In the genomic region with DNA sequence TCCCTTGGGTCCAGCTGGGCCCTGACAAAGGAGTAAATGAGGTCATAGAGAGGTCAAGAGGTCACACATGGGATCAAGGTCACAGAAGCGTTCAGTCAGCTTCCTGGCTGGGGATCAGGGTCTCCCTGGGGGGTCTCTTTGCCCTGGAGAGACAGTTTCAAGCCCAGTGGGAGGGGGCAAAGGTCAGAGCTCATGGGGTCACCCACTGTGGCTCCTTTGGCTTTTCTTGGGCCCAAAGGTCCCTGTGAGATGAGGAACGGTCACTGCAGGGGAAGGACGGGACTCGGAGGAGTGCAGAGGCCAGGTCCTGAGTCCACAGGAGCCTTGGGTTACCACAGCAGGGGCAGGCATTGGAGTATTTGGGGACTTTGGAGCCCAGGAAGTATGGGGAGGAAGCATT, we compare ENCODE assay signal across 20 cellular contexts. TPM values are rescaled to one million over a fixed set of nuclear protein-coding genes. Genes with fewer than 3 reads are reported as not detected.
A peak's percentile ranks its signal among the peaks of the same experiment; 100 is the strongest.
DNase-seq lines count a peak whose midpoint lies in the region; ATAC-seq, FAIRE-seq and TF ChIP-seq lines count a peak whose summit lies in the region.
"Had no signal": no experiment of that assay in that cellular context is flagged by ENCODE, and none has a peak within 500 bp of the region (broad histone marks: within the 10 kb centered on the region; RNA-seq: fewer than 3 reads in every experiment).

No MANE protein-coding gene starts in this region.

- WGBS in HepG2 (ENCODE audit: low lambda C conversion rate), result 10% methylated on average over 4 of the region's 4 CpGs
- WGBS in right lobe of liver (ENCODE audit: insufficient coverage, low coverage, low lambda C conversion rate, missing lambda C conversion rate), result 53% methylated on average over 4 of the region's 4 CpGs
- WGBS in H1 (ENCODE audit: extremely low coverage in 1 of 2, insufficient coverage in 1 of 2, insufficient read length in 1 of 2, insufficient replicate concordance in 2 of 2, low coverage in 1 of 2, low lambda C conversion rate in 2 of 2, missing lambda C conversion rate in 1 of 2), 2 experiments, result 63% methylated on average over 4 of the region's 4 CpGs; no CpG with 5 or more reads in 1 of the 2 experiments
- 63 to 73% methylated on average over 4 of the region's 4 CpGs for WGBS in sigmoid colon, 2 donors

- CTCF ChIA-PET in HepG2 (lab: Yijun Ruan, JAX; ENCODE audit: low intra/inter-chr PET ratio, low total read pairs) (no interaction called here), H1 (lab: Charles Lee; ENCODE audit: partially characterized antibody) (interaction anchor here (1.9 kb wide), 1 partner anchor 15 kb away, joined by 5 read pairs; no protein-coding TSS in a partner anchor)

- H3K27ac ChIP-seq in HepG2 (ENCODE audit: extremely low read length, insufficient read depth, low read length) (no peak overlapping the region), right lobe of liver (no peak overlapping the region), H1 (ENCODE audit: low read depth, low read length) (no peak overlapping the region), neural progenitor cell (no peak overlapping the region), sigmoid colon (no peak overlapping the region)
- H3K27ac ChIP-seq: BLaER1 treated with 17β-estradiol and CSF1 and Interleukin-3, amounts not matched to agents 10 nM and 100 nM had no signal

- peak overlapping the region; percentile 27 for H3K27ac Mint-ChIP-seq in neural progenitor cell
- H3K27ac Mint-ChIP-seq: CD8-positive, alpha-beta T cell had no signal

- H3F3A ChIP-seq in neural progenitor cell (ENCODE audit: low read depth), result no peaks in the 10 kb centered on the region

- H3K14ac ChIP-seq in H1 (ENCODE audit: insufficient read length), result no peak overlapping the region

- in situ Hi-C loops in HepG2 (cut with HindIII; ENCODE audit: extremely low pct_ligation_motif_present, low pct_unique_long_range_greater_than_20kb), result no loop called here

- TF ChIP-seq RAD21 in HepG2 (CRISPR knock-in tag; IDR thresholded peaks at IDR 0.05), result no peak
- no peak for TF ChIP-seq RAD21 in H1 (IDR thresholded peaks at IDR 0.05 in 1 of 2, conservative IDR thresholded peaks at IDR 0.05 in 1 of 2; ENCODE audit: low read depth in 2 of 2, low read length in 2 of 2)

- H3K79me1 ChIP-seq in H1 (ENCODE audit: low read depth, low read length), result no peaks in the 10 kb centered on the region

- H3K4ac ChIP-seq in H1 (replicated peaks; ENCODE audit: insufficient read length, low read depth, low read length), result no peak overlapping the region

- no peak overlapping the region for H4K5ac ChIP-seq in H1 (ENCODE audit: insufficient read length, low read depth, low read length)

- H4K91ac ChIP-seq in H1 (replicated peaks; ENCODE audit: insufficient read length, low read length), result no peak overlapping the region

- H3K18ac ChIP-seq in H1 (ENCODE audit: extremely low read depth, low read length), result no peak overlapping the region

- TF ChIP-seq CTCF in HepG2 (CRISPR knock-in tag; IDR thresholded peaks at IDR 0.05) (no peak), right lobe of liver (IDR thresholded peaks at IDR 0.05) (no peak), H1 (IDR thresholded peaks at IDR 0.05; ENCODE audit: control extremely low read depth in 1 of 3, insufficient read depth in 1 of 3, low read depth in 1 of 3, low read length in 3 of 3) (no peak), neural progenitor cell (IDR thresholded peaks at IDR 0.05) (no peak), sigmoid colon (IDR thresholded peaks at IDR 0.05) (no peak)

- DNase-seq in HepG2 (ENCODE audit: low spot score), result no peak
- DNase-seq in right lobe of liver, result no peak
- no peak for DNase-seq in H1 (ENCODE audit: low read depth in 1 of 2, low spot score in 2 of 2)
- DNase-seq in neural progenitor cell (ENCODE audit: low spot score), result no peak
- no peak for DNase-seq in sigmoid colon
- DNase-seq in NCI-H187 (lab: John Stamatoyannopoulos, UW), result no peak
- DNase-seq: 8988T; Calu3; CD8-positive, alpha-beta T cell; DMS79 treated with DMSO at 0.1 percent for 48 hours; GF-D8 had no signal

- no peak overlapping the region for H3K4me3 Mint-ChIP-seq in neural progenitor cell
- H3K4me3 Mint-ChIP-seq: CD8-positive, alpha-beta T cell; IgD-negative memory B cell had no signal

- H3K9ac ChIP-seq in HepG2 (ENCODE audit: insufficient read depth, low read depth, low read length) (no peak overlapping the region), H1 (replicated peaks in 1 of 4; ENCODE audit: extremely low read depth in 1 of 4, low read depth in 3 of 4, low read length in 3 of 4) (no peak overlapping the region), neural progenitor cell (no peak overlapping the region)
- H3K9ac ChIP-seq: BLaER1 treated with 17β-estradiol and CSF1 and Interleukin-3, amounts not matched to agents 10 nM and 100 nM had no signal

- POLR2A ChIA-PET in HepG2 (lab: Yijun Ruan, JAX) (no interaction called here), H1 (lab: Charles Lee; ENCODE audit: partially characterized antibody) (no interaction called here)

- no peaks in the 10 kb centered on the region for H3K4me1 Mint-ChIP-seq in neural progenitor cell

- no peak overlapping the region for H2BK5ac ChIP-seq in H1 (ENCODE audit: low read depth, low read length)

- no peak overlapping the region for H2AFZ ChIP-seq in HepG2 (ENCODE audit: low read length)
- H2AFZ ChIP-seq in H1 (ENCODE audit: low read length), result no peak overlapping the region
- H2AFZ ChIP-seq in neural progenitor cell (replicated peaks), result no peak overlapping the region

- H3K27me3 ChIP-seq in HepG2 (ENCODE audit: control insufficient read depth in 1 of 2, insufficient read depth in 2 of 2, low read length in 2 of 2) (peaks cover 0 to 4% of the 10 kb centered on the region in 2 experiments; a peak in 1 of 5 replicates), right lobe of liver (no peaks in the 10 kb centered on the region), H1 (replicated peaks in 1 of 4; ENCODE audit: control insufficient read depth in 3 of 4, extremely low read depth in 1 of 4, insufficient read depth in 3 of 4, low read length in 3 of 4) (no peaks in the 10 kb centered on the region), neural progenitor cell (no peaks in the 10 kb centered on the region), sigmoid colon (no peaks in the 10 kb centered on the region)
- H3K27me3 ChIP-seq: BLaER1 treated with 17β-estradiol and CSF1 and Interleukin-3, amounts not matched to agents 10 nM and 100 nM had no signal

- H2BK20ac ChIP-seq in H1 (ENCODE audit: low read length), result no peak overlapping the region

- BruUV-seq in HepG2 (replicated peaks; lab: Mats Ljungman, UMichigan), result no TSS peak

- peaks cover 7% of the 10 kb centered on the region for H3K27me3 Mint-ChIP-seq in neural progenitor cell (ENCODE audit: insufficient read depth, low read depth)
- H3K27me3 Mint-ChIP-seq: IgD-negative memory B cell had no signal

- ATAC-seq in HepG2 (no peak), right lobe of liver (no peak), GM21381 (IDR thresholded peaks at IDR 0.05; ENCODE audit: unreplicated experiment) (no peak), HG02642 (IDR thresholded peaks at IDR 0.05; ENCODE audit: poor library complexity, unreplicated experiment) (no peak)
- ATAC-seq: CD8-positive, alpha-beta T cell had no signal

- H2AK5ac ChIP-seq in H1 (ENCODE audit: low read depth, low read length), result no peak overlapping the region

- H3K4me2 ChIP-seq in HepG2 (ENCODE audit: low read depth, low read length) (no peak overlapping the region), H1 (ENCODE audit: insufficient read depth in 1 of 2, low read depth in 2 of 2, low read length in 2 of 2) (no peak overlapping the region), neural progenitor cell (no peak overlapping the region)

- H3K9me3 ChIP-seq in HepG2 (ENCODE audit: low read length) (no peaks in the 10 kb centered on the region), right lobe of liver (no peaks in the 10 kb centered on the region), H1 (ENCODE audit: insufficient read depth in 2 of 2, low read depth in 1 of 2, low read length in 1 of 2) (no peaks in the 10 kb centered on the region; a peak in 1 of 4 replicates), neural progenitor cell (ENCODE audit: low read depth) (no peaks in the 10 kb centered on the region), sigmoid colon (no peaks in the 10 kb centered on the region)
- H3K9me3 ChIP-seq: HAP-1 had no signal

- no peaks in the 10 kb centered on the region for H3K4me1 ChIP-seq in HepG2 (ENCODE audit: insufficient read depth, low read length)
- H3K4me1 ChIP-seq in right lobe of liver, result no peaks in the 10 kb centered on the region
- H3K4me1 ChIP-seq in H1 (replicated peaks in 1 of 4; ENCODE audit: control insufficient read depth in 3 of 4, insufficient read depth in 4 of 4, low read length in 3 of 4), result no peaks in the 10 kb centered on the region; a peak in 1 of 7 replicates
- no peaks in the 10 kb centered on the region for H3K4me1 ChIP-seq in neural progenitor cell
- no peaks in the 10 kb centered on the region for H3K4me1 ChIP-seq in sigmoid colon
- H3K4me1 ChIP-seq: HAP-1 had no signal

- no peak overlapping the region for H3K23ac ChIP-seq in H1 (ENCODE audit: insufficient read length)

- no peaks in the 10 kb centered on the region for H3K9me3 Mint-ChIP-seq in neural progenitor cell
- H3K9me3 Mint-ChIP-seq: CD8-positive, alpha-beta T cell; IgD-negative memory B cell had no signal

- no peak for TF ChIP-seq POLR2A in HepG2 (IDR thresholded peaks at IDR 0.05; ENCODE audit: insufficient read depth in 1 of 2, low read depth in 2 of 2, low read length in 2 of 2)
- no peak for TF ChIP-seq POLR2A in right lobe of liver (IDR thresholded peaks at IDR 0.05)
- no peak for TF ChIP-seq POLR2A in H1 (IDR thresholded peaks at IDR 0.05; ENCODE audit: control extremely low read depth in 1 of 2, low read depth in 2 of 2, low read length in 2 of 2)
- no peak for TF ChIP-seq POLR2A in sigmoid colon (IDR thresholded peaks at IDR 0.05)

- TF ChIP-seq EP300 in HepG2 (IDR thresholded peaks at IDR 0.05; ENCODE audit: low read depth in 2 of 2, low read length in 2 of 2) (no peak), HepG2 (CRISPR knock-in tag; IDR thresholded peaks at IDR 0.05; ENCODE audit: borderline replicate concordance) (no peak), H1 (IDR thresholded peaks at IDR 0.05; ENCODE audit: borderline replicate concordance in 1 of 2, low read depth in 2 of 2, low read length in 2 of 2) (no peak), sigmoid colon (IDR thresholded peaks at IDR 0.05) (no peak)

- H3K4me3 ChIP-seq in HepG2 (replicated peaks in 1 of 3; ENCODE audit: insufficient read depth in 1 of 3, low read depth in 2 of 3, low read length in 3 of 3), result no peak overlapping the region
- no peak overlapping the region for H3K4me3 ChIP-seq in right lobe of liver
- no peak overlapping the region for H3K4me3 ChIP-seq in H1 (ENCODE audit: extremely low read depth in 1 of 4, insufficient read depth in 2 of 4, low read depth in 3 of 4, low read length in 4 of 4)
- H3K4me3 ChIP-seq in neural progenitor cell, result no peak overlapping the region
- H3K4me3 ChIP-seq in sigmoid colon, result no peak overlapping the region
- H3K4me3 ChIP-seq: BLaER1 treated with 17β-estradiol and CSF1 and Interleukin-3, amounts not matched to agents 10 nM and 100 nM; HAP-1 had no signal

- 0 out of 2 replicates have a peak overlapping the region, but pooled peaks have one; percentile 3 for H4K8ac ChIP-seq in H1 (ENCODE audit: extremely low read depth, insufficient read depth, low read length)

- H3K79me2 ChIP-seq in HepG2 (ENCODE audit: insufficient read depth, low read length) (no peaks in the 10 kb centered on the region), H1 (ENCODE audit: control insufficient read depth in 1 of 2, insufficient read depth in 2 of 2, low read length in 2 of 2) (no peaks in the 10 kb centered on the region), neural progenitor cell (ENCODE audit: low read depth) (no peaks in the 10 kb centered on the region)

- H3K36me3 Mint-ChIP-seq in neural progenitor cell, result no peaks in the 10 kb centered on the region
- H3K36me3 Mint-ChIP-seq: CD8-positive, alpha-beta T cell; IgD-negative memory B cell had no signal

- intact Hi-C loops in HepG2 (cut with micrococcal nuclease; ENCODE audit: unreplicated experiment) (no loop called here), right lobe of liver (cut with DNase I) (no loop called here), sigmoid colon (cut with DNase I) (no loop called here)

- 0 out of 2 replicates have a peak, but pooled peaks cover 1% of the 10 kb centered on the region for H3K23me2 ChIP-seq in H1 (ENCODE audit: low read depth, low read length)

- H3K56ac ChIP-seq in H1 (replicated peaks; ENCODE audit: insufficient read length, low read depth, low read length), result no peak overlapping the region

- H3K36me3 ChIP-seq in HepG2 (replicated peaks in 1 of 2; ENCODE audit: control insufficient read depth in 1 of 2, insufficient read depth in 2 of 2, low read length in 2 of 2) (no peaks in the 10 kb centered on the region), right lobe of liver (no peaks in the 10 kb centered on the region), H1 (ENCODE audit: control insufficient read depth in 2 of 4, insufficient read depth in 4 of 4, low read length in 3 of 4) (no peaks in the 10 kb centered on the region), neural progenitor cell (no peaks in the 10 kb centered on the region), sigmoid colon (no peaks in the 10 kb centered on the region)
- H3K36me3 ChIP-seq: BLaER1 treated with 17β-estradiol and CSF1 and Interleukin-3, amounts not matched to agents 10 nM and 100 nM; HAP-1 had no signal

- FAIRE-seq in HepG2 (lab: Jason Lieb, UNC) (no peak), H1 (lab: Jason Lieb, UNC) (no peak)
- FAIRE-seq: HTR-8/SVneo had no signal

- no peak overlapping the region for H2BK15ac ChIP-seq in H1 (ENCODE audit: low read length)

- H4K20me1 ChIP-seq in HepG2 (ENCODE audit: insufficient read depth, low read length), result no peaks in the 10 kb centered on the region
- no peaks in the 10 kb centered on the region for H4K20me1 ChIP-seq in H1 (replicated peaks in 1 of 2; ENCODE audit: control insufficient read depth in 1 of 2, insufficient read depth in 2 of 2, low read length in 2 of 2)
- no peaks in the 10 kb centered on the region for H4K20me1 ChIP-seq in neural progenitor cell (ENCODE audit: low read depth)
- H4K20me1 ChIP-seq: BLaER1 treated with 17β-estradiol and CSF1 and Interleukin-3, amounts not matched to agents 10 nM and 100 nM had no signal

- no peak overlapping the region for H2BK120ac ChIP-seq in H1 (replicated peaks; ENCODE audit: low read depth, low read length)

- no peak overlapping the region for H2BK12ac ChIP-seq in H1 (ENCODE audit: low read depth, low read length)

RNA-seq across cellular contexts. Expression of a gene that starts 30.7 kb away (rescaled TPM):
- not detected in 2 replicates for total RNA-seq in HepG2 (2016; rRNA removed; fragmentation: Illumina TruSeq; extraction: Trizol)
- not detected in 2 replicates for total RNA-seq in HepG2 (2016; cell fraction: cytosol; rRNA removed; fragmentation: Illumina TruSeq; extraction: Trizol; ENCODE audit: low read depth)
- total RNA-seq in HepG2 (2016; cell fraction: insoluble cytoplasmic fraction; rRNA removed; fragmentation: Illumina TruSeq; extraction: Trizol), result not detected in 2 replicates
- total RNA-seq in HepG2 (2016; cell fraction: membrane; rRNA removed; fragmentation: Illumina TruSeq; extraction: Trizol), result not detected in 2 replicates
- total RNA-seq in HepG2 (2016; cell fraction: nucleus; rRNA removed; fragmentation: Illumina TruSeq; extraction: Trizol), result not detected in 2 replicates
- not detected in 2 replicates for polyA plus RNA-seq in HepG2 (2011; rRNA removed)
- polyA plus RNA-seq in HepG2 (2011; cell fraction: cytosol; rRNA removed), result not detected in 2 replicates
- not detected in 2 replicates for polyA plus RNA-seq in HepG2 (2011; cell fraction: nucleus; rRNA removed)
- polyA plus RNA-seq in HepG2 (2012), result not detected in 2 replicates
- polyA plus RNA-seq in HepG2 (2016; cell fraction: cytosol; fragmentation: Illumina TruSeq; extraction: Trizol; ENCODE audit: low read depth), result not detected in 2 replicates
- polyA plus RNA-seq in HepG2 (2016; cell fraction: insoluble cytoplasmic fraction; fragmentation: Illumina TruSeq; extraction: Trizol; ENCODE audit: low read depth), result not detected in 2 replicates
- polyA plus RNA-seq in HepG2 (2016; cell fraction: membrane; fragmentation: Illumina TruSeq; extraction: Trizol; ENCODE audit: low read depth), result not detected in 2 replicates
- not detected in 2 replicates for polyA plus RNA-seq in HepG2 (2016; cell fraction: nucleus; fragmentation: Illumina TruSeq; extraction: Trizol; ENCODE audit: insufficient read depth, low read depth)
- 0.09 TPM in 1 of 2 replicates, not detected in the other for polyA minus RNA-seq in HepG2 (2011; rRNA and poly(A)+ RNA removed; ENCODE audit: low replicate concordance)
- not detected in 2 replicates for polyA minus RNA-seq in HepG2 (2011; cell fraction: cytosol; rRNA and poly(A)+ RNA removed)
- polyA minus RNA-seq in HepG2 (2011; cell fraction: nucleus; rRNA and poly(A)+ RNA removed), result not detected in 2 replicates
- total RNA-seq in right lobe of liver, result not detected
- not detected in 2 replicates for total RNA-seq in H1 (2021; fragmentation: NEBNext Ultra II Directional; extraction: Animal tissue kit (Norgen Biotek cat#: 25700))
- polyA plus RNA-seq in H1 (2011; rRNA removed), result not detected in 2 replicates
- not detected for polyA plus RNA-seq in H1 (2011; cell fraction: cytosol; rRNA removed)
- polyA plus RNA-seq in H1 (2011; cell fraction: nucleus; rRNA removed), result not detected
- not detected in 4 replicates for polyA plus RNA-seq in H1 (2012, experiment 1 of 2)
- not detected for polyA plus RNA-seq in H1 (2012, experiment 2 of 2)
- polyA plus RNA-seq in H1 (2013, experiment 1 of 2), result not detected
- polyA plus RNA-seq in H1 (2013, experiment 2 of 2), result 0.04 TPM
- not detected in 2 replicates for polyA minus RNA-seq in H1 (2011; rRNA and poly(A)+ RNA removed)
- polyA minus RNA-seq in H1 (2011; cell fraction: cytosol; rRNA and poly(A)+ RNA removed), result not detected
- not detected for polyA minus RNA-seq in H1 (2011; cell fraction: nucleus; rRNA and poly(A)+ RNA removed)
- 0.15 TPM in 1 of 2 replicates, not detected in the other for total RNA-seq in neural progenitor cell (ENCODE audit: low replicate concordance)
- total RNA-seq in sigmoid colon, result under 1 TPM in 1 of 4 donors, not detected in 3; 0.55 TPM
- polyA plus RNA-seq in sigmoid colon, result under 1 TPM in 1 of 3 donors, not detected in 2; 0.03 TPM
- total RNA-seq: A673; Calu3; CD8-positive, alpha-beta T cell; H4 had no signal
- polyA plus RNA-seq: AG04450, IgD-negative memory B cell had no signal
